ENCODE assay signal across 27 cellular contexts in the genomic region with DNA sequence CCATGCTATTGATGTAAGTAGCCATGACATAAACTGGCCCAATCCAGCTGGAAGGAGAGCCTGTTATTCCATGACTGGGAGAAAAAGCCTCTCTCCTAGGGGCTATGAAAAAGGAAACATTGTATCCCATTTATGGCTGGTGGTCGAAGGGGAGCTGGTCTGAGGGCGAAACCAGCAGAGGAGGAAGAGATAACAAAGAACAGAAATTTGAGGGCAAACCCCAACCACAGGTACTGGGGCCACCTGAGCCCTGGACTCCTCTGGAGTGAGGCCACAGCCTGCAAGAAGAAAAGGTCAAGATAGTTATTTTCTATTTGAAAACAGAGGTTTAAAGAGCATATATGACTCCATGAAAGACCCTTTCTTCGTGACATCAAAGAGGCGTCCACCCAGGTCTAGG.
"Had no signal": no experiment of that assay in that cellular context is flagged by ENCODE, and none has a peak within 500 bp of the region (broad histone marks: within the 10 kb centered on the region; RNA-seq: fewer than 3 reads in every experiment).

No MANE protein-coding gene starts in this region.

- H3K36me3 ChIP-seq: stomach, suprapubic skin, thoracic aorta, tibial artery, tibial nerve, transverse colon, upper lobe of left lung, upper lobe of right lung, uterus, vagina had no signal

- H3K4me3 ChIP-seq: stomach, suprapubic skin, testis, thoracic aorta, tibial artery, tibial nerve, transverse colon, upper lobe of left lung, upper lobe of right lung, uterus, vagina had no signal

- DNase-seq: stimulated activated CD4-positive, alpha-beta T cell treated with anti-CD3 and anti-CD28 coated beads, Interleukin-2, amount 100 ng/mL, for 24 hours; stimulated activated CD4-positive, alpha-beta T cell treated with anti-CD3 and anti-CD28 coated beads, Interleukin-2, amount 100 ng/mL, for 48 hours; stimulated activated CD4-positive, alpha-beta T cell treated with anti-CD3 and anti-CD28 coated beads, Interleukin-4, amount 100 ng/mL, for 1 hour; stimulated activated CD4-positive, alpha-beta T cell treated with anti-CD3 and anti-CD28 coated beads, Interleukin-4, amount 100 ng/mL, for 24 hours; stimulated activated CD4-positive, alpha-beta T cell treated with anti-CD3 and anti-CD28 coated beads, Interleukin-4, amount 100 ng/mL, for 4 hours; stimulated activated CD8-positive, alpha-beta memory T cell treated with anti-CD3 and anti-CD28 coated beads, Interleukin-4, amount 100 ng/mL, for 48 hours; stimulated activated naive B cell treated with anti-CD40 and anti-IgM and Interleukin-4, amounts not matched to agents 10 μg/mL and 1 μg/mL and 100 μg/mL, for 72 hours; stimulated activated naive CD4-positive, alpha-beta T cell; stimulated activated naive CD4-positive, alpha-beta T cell treated with Interleukin-2 at 50 U/mL for 16 hours; stimulated activated naive CD8-positive, alpha-beta T cell treated with anti-CD3 and anti-CD28 coated beads, Interleukin-15, amount 100 ng/mL, for 72 hours; stimulated activated naive CD8-positive, alpha-beta T cell treated with anti-CD3 and anti-CD28 coated beads, Interleukin-15, Interleukin-2, amounts not matched to agents 100 U/mL and 50 U/mL, for 24 hours; stomach; substantia nigra; testis; tibial artery; transverse colon; trophoblast cell; upper lobe of left lung; upper lobe of right lung; uterus had no signal

- H3K9me3 ChIP-seq: suprapubic skin, testis, transverse colon, upper lobe of right lung, uterus, vagina had no signal

- H3K27ac ChIP-seq: stomach, suprapubic skin, testis, thoracic aorta, tibial artery, tibial nerve, transverse colon, upper lobe of left lung, upper lobe of right lung, uterus, vagina had no signal

- H3K27ac Mint-ChIP-seq: stimulated activated effector memory CD8-positive, alpha-beta T cell treated with anti-CD3 and anti-CD28 coated beads, Interleukin-12 subunit alpha, Interleukin-12 subunit beta, amount 100 ng/mL, for 72 hours; stimulated activated memory B cell treated with anti-CD40 and anti-IgM and Interleukin-4, amounts not matched to agents 10 μg/mL and 1 μg/mL and 100 μg/mL, for 72 hours; stimulated activated naive B cell treated with anti-CD40 and anti-IgM and Interleukin-4, amounts not matched to agents 10 μg/mL and 1 μg/mL and 100 μg/mL, for 72 hours; stimulated activated naive CD8-positive, alpha-beta T cell treated with anti-CD3 and anti-CD28 coated beads, Interleukin-15, amount 100 ng/mL, for 72 hours; stimulated activated naive CD8-positive, alpha-beta T cell treated with anti-CD3 and anti-CD28 coated beads, Interleukin-15, Interleukin-2, amounts not matched to agents 100 ng/mL and 50 ng/mL, for 24 hours had no signal

- H3K4me1 Mint-ChIP-seq: stimulated activated effector memory CD8-positive, alpha-beta T cell treated with anti-CD3 and anti-CD28 coated beads, Interleukin-12 subunit alpha, Interleukin-12 subunit beta, amount 100 ng/mL, for 72 hours; stimulated activated memory B cell treated with anti-CD40 and anti-IgM and Interleukin-4, amounts not matched to agents 10 μg/mL and 1 μg/mL and 100 μg/mL, for 72 hours; stimulated activated naive B cell treated with anti-CD40 and anti-IgM and Interleukin-4, amounts not matched to agents 10 μg/mL and 1 μg/mL and 100 μg/mL, for 72 hours; stimulated activated naive CD8-positive, alpha-beta T cell treated with anti-CD3 and anti-CD28 coated beads, Interleukin-15, amount 100 ng/mL, for 72 hours had no signal

- H3K27me3 ChIP-seq: stomach, suprapubic skin, testis, tibial artery, tibial nerve, transverse colon, upper lobe of left lung, upper lobe of right lung, uterus, vagina had no signal

- H3K4me3 Mint-ChIP-seq: stimulated activated effector memory CD8-positive, alpha-beta T cell treated with anti-CD3 and anti-CD28 coated beads, Interleukin-12 subunit alpha, Interleukin-12 subunit beta, amount 100 ng/mL, for 72 hours; stimulated activated memory B cell treated with anti-CD40 and anti-IgM and Interleukin-4, amounts not matched to agents 10 μg/mL and 1 μg/mL and 100 μg/mL, for 72 hours; stimulated activated naive B cell treated with anti-CD40 and anti-IgM and Interleukin-4, amounts not matched to agents 10 μg/mL and 1 μg/mL and 100 μg/mL, for 72 hours; stimulated activated naive CD8-positive, alpha-beta T cell treated with anti-CD3 and anti-CD28 coated beads, Interleukin-15, amount 100 ng/mL, for 72 hours; stimulated activated naive CD8-positive, alpha-beta T cell treated with anti-CD3 and anti-CD28 coated beads, Interleukin-15, Interleukin-2, amounts not matched to agents 100 ng/mL and 50 ng/mL, for 24 hours had no signal

- H3K27me3 Mint-ChIP-seq: stimulated activated memory B cell treated with anti-CD40 and anti-IgM and Interleukin-4, amounts not matched to agents 10 μg/mL and 1 μg/mL and 100 μg/mL, for 72 hours had no signal

- H3K4me1 ChIP-seq: stomach, suprapubic skin, testis, tibial artery, tibial nerve, transverse colon, upper lobe of left lung, upper lobe of right lung, uterus, vagina had no signal

- ATAC-seq: stimulated activated effector memory CD8-positive, alpha-beta T cell treated with anti-CD3 and anti-CD28 coated beads, Interleukin-12 subunit alpha, Interleukin-12 subunit beta, amount 100 ng/mL, for 72 hours; stimulated activated memory B cell treated with anti-CD40 and anti-IgM and Interleukin-4, amounts not matched to agents 10 μg/mL and 1 μg/mL and 100 μg/mL, for 72 hours; stimulated activated naive B cell treated with anti-CD40 and anti-IgM and Interleukin-4, amounts not matched to agents 10 μg/mL and 1 μg/mL and 100 μg/mL, for 72 hours; stimulated activated naive CD8-positive, alpha-beta T cell treated with anti-CD3 and anti-CD28 coated beads, Interleukin-15, amount 100 ng/mL, for 72 hours; stimulated activated naive CD8-positive, alpha-beta T cell treated with anti-CD3 and anti-CD28 coated beads, Interleukin-15, Interleukin-2, amounts not matched to agents 100 U/mL and 50 U/mL, for 24 hours had no signal

- H3K36me3 Mint-ChIP-seq: stimulated activated effector memory CD8-positive, alpha-beta T cell treated with anti-CD3 and anti-CD28 coated beads, Interleukin-12 subunit alpha, Interleukin-12 subunit beta, amount 100 ng/mL, for 72 hours; stimulated activated memory B cell treated with anti-CD40 and anti-IgM and Interleukin-4, amounts not matched to agents 10 μg/mL and 1 μg/mL and 100 μg/mL, for 72 hours; stimulated activated naive B cell treated with anti-CD40 and anti-IgM and Interleukin-4, amounts not matched to agents 10 μg/mL and 1 μg/mL and 100 μg/mL, for 72 hours had no signal
